8 cellular contexts compared by ENCODE assay signal in the genomic region with DNA sequence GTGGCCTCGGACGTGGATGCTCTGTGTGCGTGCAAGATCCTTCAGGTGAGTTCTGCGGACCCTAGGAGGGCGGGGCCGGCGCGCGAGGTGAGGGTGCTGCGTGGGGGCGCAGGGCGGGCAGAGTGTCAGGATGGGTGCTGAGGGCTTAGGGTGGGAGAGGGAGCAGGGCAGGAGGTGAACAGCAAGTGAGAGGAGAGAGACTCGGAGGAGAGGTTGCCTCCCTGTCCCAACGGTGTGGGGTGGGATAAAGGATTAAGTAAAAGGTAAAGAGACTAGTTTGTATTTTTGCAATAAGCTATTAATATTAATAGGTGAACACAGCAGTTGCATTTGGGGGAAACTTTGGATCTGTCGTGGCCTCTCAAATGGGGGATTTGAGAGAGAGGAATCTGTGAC. TPM values are rescaled to one million over a fixed set of nuclear protein-coding genes. Genes with fewer than 3 reads are reported as not detected.
DNase-seq lines count a peak whose midpoint lies in the region; ATAC-seq, FAIRE-seq and TF ChIP-seq lines count a peak whose summit lies in the region.

No MANE protein-coding gene starts in this region.

- H3K4me1 Mint-ChIP-seq in H9: peaks cover 20% of the 10 kb centered on the region in 2 experiments

- no peak overlapping the region for H3K56ac ChIP-seq in H9 (ENCODE audit: insufficient read length, low read depth, low read length)

- H3K9me3 ChIP-seq in H9 (ENCODE audit: control insufficient read depth, low read depth, low read length) (no peaks in the 10 kb centered on the region), ascending aorta (no peaks in the 10 kb centered on the region), mesodermal cell (ENCODE audit: control insufficient read depth, low read length) (no peaks in the 10 kb centered on the region)

- peak overlapping the region; percentile 76 for H3K4me3 ChIP-seq in ACC112 (ENCODE audit: low read depth, low read length)
- H3K4me3 ChIP-seq in ascending aorta: peak overlapping the region; percentile 37 to 84
- peak overlapping the region; percentile 80 for H3K4me3 ChIP-seq in mesodermal cell (ENCODE audit: extremely low read depth, insufficient read depth, low read length, poor library complexity, severe bottlenecking)

- peak overlapping the region; percentile 75 for H3K4me2 ChIP-seq in H9 (ENCODE audit: insufficient read depth, insufficient read length, low read length)

- H3T11ph ChIP-seq in H9 (ENCODE audit: low read length): no peak overlapping the region

- DNase-seq in H9 (no peak), ascending aorta (ENCODE audit: low spot score in 2 of 2) (no peak), COR-L47 (lab: John Stamatoyannopoulos, UW) (no peak), HTR-8/SVneo (ENCODE audit: insufficient read length, low spot score) (no peak)
- DNase-seq in stimulated activated CD4-positive, alpha-beta T cell treated with anti-CD3 and anti-CD28 coated beads, Interleukin-12 subunit alpha, Interleukin-12 subunit beta, amount 100 ng/mL, for 4 hours: no peak

- H3K23me2 ChIP-seq in H9 (ENCODE audit: insufficient read length, low read depth, low read length, poor library complexity, severe bottlenecking): peaks cover 13% of the 10 kb centered on the region

- no peak overlapping the region for H2BK5ac ChIP-seq in H9 (ENCODE audit: insufficient read length, low read length)

- peak overlapping the region; percentile 98 for H3K4me3 Mint-ChIP-seq in H9

- H3K36me3 Mint-ChIP-seq in H9 (ENCODE audit: insufficient read depth in 1 of 3, low read depth in 3 of 3): peaks cover 21 to 41% (median 30%) of the 10 kb centered on the region in 3 experiments

- FAIRE-seq in HTR-8/SVneo (lab: Jason Lieb, UNC): no peak

- peaks cover 50% of the 10 kb centered on the region for H3K79me2 ChIP-seq in ACC112 (ENCODE audit: control insufficient read depth, insufficient read depth, low read length, unreplicated experiment)
- peaks cover 20% of the 10 kb centered on the region; the same call in 1 of the 2 replicates for H3K79me2 ChIP-seq in H9 (ENCODE audit: insufficient read depth, low read length)

- H3K23ac ChIP-seq in H9 (ENCODE audit: insufficient read length, low read depth, low read length): no peak overlapping the region

- no peaks in the 10 kb centered on the region; the same call in 1 of the 2 replicates for H3K27me3 Mint-ChIP-seq in H9 (ENCODE audit: low read depth)

- no peak for ATAC-seq in GM21528 (IDR thresholded peaks at IDR 0.05; ENCODE audit: low FRiP score, unreplicated experiment)

- H2AFZ ChIP-seq in ACC112 (ENCODE audit: low read length, unreplicated experiment) (no peak overlapping the region), H9 (ENCODE audit: low read length) (no peak overlapping the region)

- H3K14ac ChIP-seq in H9 (ENCODE audit: insufficient read depth, low read length): peak overlapping the region; percentile 93

- intact Hi-C loops in ascending aorta (cut with DNase I): no loop called here

- H3K4me1 ChIP-seq in ACC112 (ENCODE audit: control insufficient read depth, insufficient read depth, low read length, unreplicated experiment): peaks cover 41% of the 10 kb centered on the region
- H3K4me1 ChIP-seq in H9 (ENCODE audit: insufficient read depth, low read length): peaks cover 3% of the 10 kb centered on the region
- peaks cover 3 to 11% of the 10 kb centered on the region in 2 donors for H3K4me1 ChIP-seq in ascending aorta
- H3K4me1 ChIP-seq in mesodermal cell (ENCODE audit: control insufficient read depth, insufficient read depth, low read length, poor library complexity, severe bottlenecking): peaks cover 14% of the 10 kb centered on the region

- H3K36me3 ChIP-seq in ACC112 (ENCODE audit: insufficient read depth, low read length) (peaks cover under 1% of the 10 kb centered on the region; the same call in 1 of the 2 replicates), ascending aorta (peaks cover 0 to 4% of the 10 kb centered on the region in 2 donors), mesodermal cell (ENCODE audit: control insufficient read depth, insufficient read depth, low read length) (peaks cover 53% of the 10 kb centered on the region)

- no peaks in the 10 kb centered on the region for H3K27me3 ChIP-seq in ACC112 (ENCODE audit: insufficient read depth, low read length)
- no peaks in the 10 kb centered on the region for H3K27me3 ChIP-seq in H9 (ENCODE audit: insufficient read depth, low read length)
- no peaks in the 10 kb centered on the region for H3K27me3 ChIP-seq in ascending aorta

- no peak overlapping the region for H2BK20ac ChIP-seq in H9 (ENCODE audit: low read depth, low read length, poor library complexity, severe bottlenecking)

- no CpG with 5 or more reads among the region's 15 CpGs for WGBS in H9 (ENCODE audit: extremely low coverage, insufficient read length, low lambda C conversion rate)
- 2 to 3% methylated on average over 6 to 13 of the region's 15 CpGs for WGBS in mesodermal cell (ENCODE audit: insufficient coverage in 2 of 2), 2 experiments

- H4K20me1 ChIP-seq in H9 (ENCODE audit: control insufficient read depth, insufficient read depth, insufficient read length): no peaks in the 10 kb centered on the region

- H3K79me1 ChIP-seq in H9 (ENCODE audit: insufficient read depth, low read depth, low read length, poor library complexity, severe bottlenecking): no peaks in the 10 kb centered on the region

- peak overlapping the region; percentile 94 for H3K9ac ChIP-seq in H9 (ENCODE audit: extremely low read depth, insufficient read length, low read length)

- peak overlapping the region; percentile 79 for H3K18ac ChIP-seq in H9 (ENCODE audit: insufficient read length, low read depth, low read length)

- no peak for TF ChIP-seq CTCF in H9 (conservative IDR thresholded peaks at IDR 0.05)
- no peak for TF ChIP-seq CTCF in ascending aorta (IDR thresholded peaks at IDR 0.05)

- no peak overlapping the region for H2AK5ac ChIP-seq in H9 (ENCODE audit: insufficient read length, low read length)

- no peak overlapping the region for H2BK120ac ChIP-seq in H9 (ENCODE audit: low read depth, low read length, poor library complexity, severe bottlenecking)

- H3K4ac ChIP-seq in H9 (ENCODE audit: low read depth, low read length): no peak overlapping the region; the same call in 1 of the 2 replicates

- H3K27ac Mint-ChIP-seq in H9: peak overlapping the region; percentile 7 to 100 (median 100); a peak in 5 of 7 replicates

- no peak overlapping the region for H4K8ac ChIP-seq in H9 (replicated peaks; ENCODE audit: insufficient read length, low read depth, low read length)

- H3K9me3 Mint-ChIP-seq in H9: no peaks in the 10 kb centered on the region

- H2BK15ac ChIP-seq in H9 (ENCODE audit: low read depth, low read length): no peak overlapping the region

- no peak overlapping the region for H3K27ac ChIP-seq in ACC112 (ENCODE audit: low read depth, low read length)
- no peak overlapping the region for H3K27ac ChIP-seq in H9 (ENCODE audit: insufficient read length, low read depth, low read length)
- H3K27ac ChIP-seq in ascending aorta: no peak overlapping the region
- H3K27ac ChIP-seq in mesodermal cell (ENCODE audit: low read depth, low read length, severe bottlenecking): no peak overlapping the region

- peak overlapping the region; percentile 48 for H4K91ac ChIP-seq in H9 (ENCODE audit: insufficient read length, low read depth, low read length)

- H2BK12ac ChIP-seq in H9 (ENCODE audit: insufficient read length, low read depth, low read length): no peak overlapping the region

- H4K5ac ChIP-seq in H9 (ENCODE audit: insufficient read length, low read depth, low read length): peak overlapping the region; percentile 47

RNA-seq across cellular contexts. Expression of a gene that starts 0.5 kb away (rescaled TPM):
- total RNA-seq in H9 (2021) (32.7 and 35.7 TPM in 2 replicates), ascending aorta (not detected)
- polyA plus RNA-seq in mesodermal cell (2013, experiment 1 of 2): 24.0 TPM
- polyA plus RNA-seq in mesodermal cell (2013, experiment 2 of 2): 22.2 TPM

RNA-seq across cellular contexts. Expression of a gene that starts 1.2 kb away (rescaled TPM):
- 74.4 and 76.0 TPM in 2 replicates for total RNA-seq in H9 (2021)
- 81.5 TPM for total RNA-seq in ascending aorta
- polyA plus RNA-seq in mesodermal cell (2013, experiment 1 of 2): 72.6 TPM
- polyA plus RNA-seq in mesodermal cell (2013, experiment 2 of 2): 67.3 TPM

RNA-seq across cellular contexts. Expression of a gene that starts 32.7 kb away (rescaled TPM):
- 17.4 and 19.3 TPM in 2 replicates for total RNA-seq in H9 (2021)
- 58.5 TPM for total RNA-seq in ascending aorta
- polyA plus RNA-seq in mesodermal cell (2013, experiment 1 of 2): 33.0 TPM
- 34.0 TPM for polyA plus RNA-seq in mesodermal cell (2013, experiment 2 of 2)

RNA-seq across cellular contexts. Expression of a gene that starts 44.0 kb away (rescaled TPM):
- total RNA-seq in H9 (2021) (0.26 and 0.44 TPM in 2 replicates), ascending aorta (482 TPM)
- 4.9 TPM for polyA plus RNA-seq in mesodermal cell (2013, experiment 1 of 2)
- polyA plus RNA-seq in mesodermal cell (2013, experiment 2 of 2): 2.8 TPM

RNA-seq across cellular contexts. Expression of a gene that starts 47.8 kb away (rescaled TPM):
- total RNA-seq in H9 (2021): 15.2 and 18.0 TPM in 2 replicates
- 14.7 TPM for total RNA-seq in ascending aorta
- 44.1 TPM for polyA plus RNA-seq in mesodermal cell (2013, experiment 1 of 2)
- 46.8 TPM for polyA plus RNA-seq in mesodermal cell (2013, experiment 2 of 2)

Comparison
In these comparisons a context has a peak if more than half of its experiments do, and no peak if none do; other contexts are left out.
1. RNA of a gene that starts 0.5 kb away (total RNA-seq): 32.7 to 35.7 TPM in H9; not detected in ascending aorta (single experiment); every median in the first group is over 10 times any median in the second.
2. Peak in every context shown above with its lines, with median percentiles within 50 percentile points of each other: H3K4me3 ChIP-seq.